ENCODE assay signal across 20 cellular contexts in the genomic region with DNA sequence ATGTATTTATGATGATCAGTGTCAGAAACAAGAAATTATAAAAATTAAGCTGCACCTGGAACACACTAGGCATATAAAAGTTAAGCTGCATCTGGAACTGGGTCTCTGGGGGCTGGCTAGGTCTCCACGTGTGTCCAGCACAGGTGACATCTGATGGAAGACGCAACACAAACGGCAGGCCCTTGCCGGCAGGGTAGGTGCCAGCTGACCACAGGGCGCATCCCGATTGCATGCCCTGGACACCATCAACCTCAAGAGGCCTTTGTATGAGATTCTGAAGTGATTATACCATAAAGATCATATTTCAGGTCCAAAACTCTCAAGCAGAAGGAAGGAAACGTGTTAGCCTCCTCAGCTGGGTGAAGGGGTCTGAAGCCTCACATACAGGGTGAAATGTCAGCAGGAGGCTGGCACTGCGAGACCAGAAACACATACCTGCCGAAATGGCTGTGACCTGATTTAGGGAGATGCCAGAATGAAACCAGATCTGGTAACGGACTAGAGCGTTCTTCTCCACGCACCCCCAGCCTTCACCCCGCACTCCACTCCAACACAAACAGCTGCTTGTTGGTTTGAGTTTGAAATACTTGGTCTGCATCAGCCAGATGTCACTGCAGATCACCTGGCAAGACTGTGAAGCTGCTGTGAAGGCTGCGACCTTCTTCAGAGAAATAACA. TPM values are rescaled to one million over a fixed set of nuclear protein-coding genes. Genes with fewer than 3 reads are reported as not detected.
"Had no signal": no experiment of that assay in that cellular context is flagged by ENCODE, and none has a peak within 500 bp of the region (broad histone marks: within the 10 kb centered on the region; RNA-seq: fewer than 3 reads in every experiment).

No MANE protein-coding gene starts in this region.

- ATAC-seq: gastrocnemius medialis; heart left ventricle; left ventricle myocardium superior; mucosa of descending colon; naive thymus-derived CD4-positive, alpha-beta T cell had no signal

- H3K9me3 ChIP-seq: gastrocnemius medialis, heart left ventricle, mucosa of descending colon, ovary, transverse colon had no signal

- H3K36me3 ChIP-seq: cardiac muscle cell, gastrocnemius medialis, neural progenitor cell, ovary, transverse colon, WERI-Rb-1 had no signal

- H3K4me3 ChIP-seq: cardiac muscle cell, gastrocnemius medialis, heart left ventricle, mucosa of descending colon, neural progenitor cell, ovary, transverse colon had no signal

- DNase-seq: activated CD4-positive, alpha-beta T cell treated with anti-CD3 and anti-CD28 coated beads for 1 hour; activated CD4-positive, alpha-beta T cell treated with anti-CD3 and anti-CD28 coated beads, Interleukin-2, amount 50 U/mL, for 4 hours; activated naive CD8-positive, alpha-beta T cell treated with anti-CD3 and anti-CD28 coated beads, Interleukin-2, amount 10 ng/mL, durations not matched to agents 7 days and 5 days; activated T-cell treated with anti-CD3 and anti-CD28 coated beads for 4 hours; dermis blood vessel endothelial cell; gastrocnemius medialis; kidney glomerular epithelial cell; left ventricle myocardium superior; mucosa of descending colon; naive thymus-derived CD4-positive, alpha-beta T cell; ovary; stimulated activated CD4-positive, alpha-beta T cell treated with anti-CD3 and anti-CD28 coated beads, Interleukin-1b, Interleukin-23, amount 100 ng/mL, for 48 hours; stimulated activated CD8-positive, alpha-beta memory T cell treated with anti-CD3 and anti-CD28 coated beads, Interleukin-4, amount 100 ng/mL, for 48 hours; stimulated activated naive CD4-positive, alpha-beta T cell; T-helper 2 cell; transverse colon; WERI-Rb-1 had no signal

- H3K27ac ChIP-seq: cardiac muscle cell, gastrocnemius medialis, neural progenitor cell, ovary, WERI-Rb-1 had no signal

- H3K27me3 ChIP-seq: cardiac muscle cell, heart left ventricle, ovary, transverse colon had no signal

RNA-seq across cellular contexts. Expression of a gene that starts 37.3 kb away (rescaled TPM):
- total RNA-seq: activated naive CD8-positive, alpha-beta T cell treated with anti-CD3 and anti-CD28 coated beads, Interleukin-2, amount 10 ng/mL, durations not matched to agents 7 days and 5 days had no signal
- polyA plus RNA-seq: naive thymus-derived CD4-positive, alpha-beta T cell had no signal

RNA-seq across cellular contexts. Expression of a gene that starts 37.4 kb away (rescaled TPM):
- total RNA-seq: activated naive CD8-positive, alpha-beta T cell treated with anti-CD3 and anti-CD28 coated beads, Interleukin-2, amount 10 ng/mL, durations not matched to agents 7 days and 5 days had no signal
- polyA plus RNA-seq: naive thymus-derived CD4-positive, alpha-beta T cell had no signal
